1 cellular context compared by ENCODE assay signal in genomic region chr6:40823917-40824891, GRCh38.
TF ChIP-seq lines count a peak whose summit lies in the region.

No MANE protein-coding gene starts in this region.

TF ChIP-seq in HepG2, 621 proteins besides CTCF, POLR2A, EP300 and RAD21 (continued from another document):
- TF ChIP-seq ZBTB40 (IDR thresholded peaks at IDR 0.05), result peak; percentile 67
- TF ChIP-seq ZBTB40 (CRISPR knock-in tag; IDR thresholded peaks at IDR 0.05), result peak; percentile 93
- peak; percentile 42 for TF ChIP-seq XRCC5 (optimal IDR thresholded peaks at IDR 0.05; ENCODE audit: low read length)
- TF ChIP-seq SMC3 (IDR thresholded peaks at IDR 0.05; ENCODE audit: low read length), result peak; percentile 62; the same call in 1 of the 2 replicates
- peak; percentile 24; the same call in 1 of the 2 replicates for TF ChIP-seq NFE2 (CRISPR knock-in tag; IDR thresholded peaks at IDR 0.05)
- peak; percentile 61 for TF ChIP-seq STAG1 (CRISPR knock-in tag; IDR thresholded peaks at IDR 0.05)
TF ChIP-seq in HepG2: peak in this region for 6; not testable (repeated sequence) for 615.
